Comparison of ENCODE assay signal across 8 cellular contexts in genomic region chr12:29317556-29318363, GRCh38.
DNase-seq lines count a peak whose midpoint lies in the region; ATAC-seq and TF ChIP-seq lines count a peak whose summit lies in the region.

No MANE protein-coding gene starts in this region.

- no peaks in the 10 kb centered on the region for H3K27me3 ChIP-seq in upper lobe of left lung

- no peak for TF ChIP-seq POLR2A in upper lobe of left lung (IDR thresholded peaks at IDR 0.05)

- H3K4me1 ChIP-seq in upper lobe of left lung = no peaks in the 10 kb centered on the region

- no peak overlapping the region for H3K27ac Mint-ChIP-seq in activated CD4-positive, alpha-beta T cell treated with anti-CD3 and anti-CD28 coated beads, Interleukin-2, amount 10 ng/mL, durations not matched to agents 7 days and 5 days
- H3K27ac Mint-ChIP-seq in naive B cell = peak overlapping the region in 3 of 6 donors; percentile 9 to 61 (median 26)

- H3K4me3 ChIP-seq in upper lobe of left lung = no peak overlapping the region

- TF ChIP-seq CTCF in upper lobe of left lung (IDR thresholded peaks at IDR 0.05) = peak; percentile 49 to 87 (median 80)

- no peak for TF ChIP-seq EP300 in upper lobe of left lung (IDR thresholded peaks at IDR 0.05)

- ATAC-seq in GM19452 (IDR thresholded peaks at IDR 0.05; ENCODE audit: unreplicated experiment) (peak; percentile 98), HG03439 (IDR thresholded peaks at IDR 0.05; ENCODE audit: unreplicated experiment) (peak; percentile 97), naive B cell (ENCODE audit: low read depth in 2 of 2) (peak; percentile 99 to 100), upper lobe of left lung (ENCODE audit: low FRiP score in 2 of 2) (peak; percentile 82 to 89)

- no peak overlapping the region for H3K4me3 Mint-ChIP-seq in activated CD4-positive, alpha-beta T cell treated with anti-CD3 and anti-CD28 coated beads, Interleukin-2, amount 10 ng/mL, durations not matched to agents 7 days and 5 days
- no peak overlapping the region for H3K4me3 Mint-ChIP-seq in naive B cell

- no peaks in the 10 kb centered on the region for H3K27me3 Mint-ChIP-seq in activated CD4-positive, alpha-beta T cell treated with anti-CD3 and anti-CD28 coated beads, Interleukin-2, amount 10 ng/mL, durations not matched to agents 7 days and 5 days
- no peaks in the 10 kb centered on the region for H3K27me3 Mint-ChIP-seq in naive B cell

- peak; percentile 6 for DNase-seq in DMS 273 treated with DMSO at 0.1 percent for 48 hours (lab: John Stamatoyannopoulos, UW)
- peak; percentile 2 for DNase-seq in NCI-H510A treated with DMSO at 0.1 percent for 48 hours (lab: John Stamatoyannopoulos, UW)
- DNase-seq in activated CD4-positive, alpha-beta T cell treated with anti-CD3 and anti-CD28 coated beads, Interleukin-2, amount 10 ng/mL, durations not matched to agents 7 days and 5 days = peak; percentile 61
- peak; percentile 12 for DNase-seq in epithelial cell of prostate (ENCODE audit: low read depth, low spot score)
- DNase-seq in naive B cell = peak; percentile 30
- DNase-seq in upper lobe of left lung = peak in 1 of 2 donors; percentile 35

- no peaks in the 10 kb centered on the region for H3K9me3 Mint-ChIP-seq in activated CD4-positive, alpha-beta T cell treated with anti-CD3 and anti-CD28 coated beads, Interleukin-2, amount 10 ng/mL, durations not matched to agents 7 days and 5 days
- H3K9me3 Mint-ChIP-seq in naive B cell = no peaks in the 10 kb centered on the region

- peaks cover 0 to 12% (median 2%) of the 10 kb centered on the region in 4 donors for H3K36me3 ChIP-seq in upper lobe of left lung

- H3K4me1 Mint-ChIP-seq in activated CD4-positive, alpha-beta T cell treated with anti-CD3 and anti-CD28 coated beads, Interleukin-2, amount 10 ng/mL, durations not matched to agents 7 days and 5 days = peaks cover 11% of the 10 kb centered on the region
- peaks cover 8 to 15% (median 8%) of the 10 kb centered on the region in 3 donors for H3K4me1 Mint-ChIP-seq in naive B cell

- no peak overlapping the region for H3K27ac ChIP-seq in epithelial cell of prostate
- H3K27ac ChIP-seq in upper lobe of left lung = no peak overlapping the region

- H3K9me3 ChIP-seq in upper lobe of left lung = no peaks in the 10 kb centered on the region

- CTCF ChIA-PET in activated CD4-positive, alpha-beta T cell treated with anti-CD3 and anti-CD28 coated beads, Interleukin-2, amount 10 ng/mL, durations not matched to agents 7 days and 5 days (lab: Charles Lee) = interaction anchor here (0.6 to 3.0 kb wide), 10 partner anchors 16 to 316 kb away, joined by 3 to 14 read pairs (median 3); no protein-coding TSS in a partner anchor

- POLR2A ChIA-PET in activated CD4-positive, alpha-beta T cell treated with anti-CD3 and anti-CD28 coated beads, Interleukin-2, amount 10 ng/mL, durations not matched to agents 7 days and 5 days (lab: Charles Lee) = no interaction called here

- H3K36me3 Mint-ChIP-seq in activated CD4-positive, alpha-beta T cell treated with anti-CD3 and anti-CD28 coated beads, Interleukin-2, amount 10 ng/mL, durations not matched to agents 7 days and 5 days (ENCODE audit: low read depth) = peaks cover under 1% of the 10 kb centered on the region
- no peaks in the 10 kb centered on the region for H3K36me3 Mint-ChIP-seq in naive B cell

- WGBS in upper lobe of left lung, 2 donors = 30 to 35% methylated on average over 8 of the region's 8 CpGs
